ENCODE assay signal across 43 cellular contexts in genomic region chr1:158821723-158822122, GRCh38. TPM values are rescaled to one million over a fixed set of nuclear protein-coding genes. Genes with fewer than 3 reads are reported as not detected.
"Had no signal": no experiment of that assay in that cellular context is flagged by ENCODE, and none has a peak within 500 bp of the region (broad histone marks: within the 10 kb centered on the region; RNA-seq: fewer than 3 reads in every experiment).

No MANE protein-coding gene starts in this region.

- H3K4me3 Mint-ChIP-seq: activated naive CD4-positive, alpha-beta T cell treated with anti-CD3 and anti-CD28 coated beads for 36 hours; activated naive CD4-positive, alpha-beta T cell treated with anti-CD3 and anti-CD28 coated beads, Interleukin-2, amount 10 ng/mL, durations not matched to agents 7 days and 5 days; activated naive CD4-positive, alpha-beta T cell treated with anti-CD3 and anti-CD28 coated beads, Interleukin-2, amount 50 U/mL, for 24 hours; activated naive CD8-positive, alpha-beta T cell; activated naive CD8-positive, alpha-beta T cell treated with anti-CD3 and anti-CD28 coated beads for 36 hours; activated naive CD8-positive, alpha-beta T cell treated with anti-CD3 and anti-CD28 coated beads, Interleukin-2, amount 10 ng/mL, durations not matched to agents 7 days and 5 days; activated naive CD8-positive, alpha-beta T cell treated with anti-CD3 and anti-CD28 coated beads, Interleukin-2, amount 50 U/mL, for 24 hours; activated T-cell treated with anti-CD3 and anti-CD28 coated beads, Interleukin-2, amount 50 U/mL, for 24 hours; activated T-cell treated with anti-CD3 and anti-CD28 coated beads, Interleukin-2, amount 50 U/mL, for 4 hours; activated T-cell treated with anti-CD3 and anti-CD28 coated beads, Interleukin-2, amount 50 U/mL, for 72 hours; activated T-helper 1 cell treated with anti-CD3 and anti-CD28 coated beads, Interleukin-12 subunit alpha, Interleukin-12 subunit beta, Interleukin-2, Interleukin-4 antibody, amounts not matched to agents 30 ng/mL and 10 ng/mL and 1 ng/mL, durations not matched to agents 14 hours and 24 hours and 36 hours; activated T-helper 17 cell treated with anti-CD3 and anti-CD28 coated beads, Interleukin-2, amount 50 U/mL, for 72 hours; brain; central memory CD8-positive, alpha-beta T cell had no signal

- H3K27ac ChIP-seq: adrenal gland, ascending aorta, body of pancreas, brain microvascular endothelial cell, breast epithelium, cardiac muscle cell had no signal

- H3K27me3 ChIP-seq: adrenal gland, ascending aorta, body of pancreas, brain microvascular endothelial cell, breast epithelium, cardiac muscle cell had no signal

- DNase-seq: activated effector memory CD4-positive, alpha-beta T cell treated with anti-CD3 and anti-CD28 coated beads, Interleukin-2, amount 50 U/mL, for 16 hours; activated effector memory CD4-positive, alpha-beta T cell treated with Interleukin-2 at 50 U/mL for 16 hours; activated gamma-delta T cell; activated gamma-delta T cell treated with Interleukin-2 at 50 U/mL for 16 hours; activated naive CD4-positive, alpha-beta T cell; activated naive CD4-positive, alpha-beta T cell treated with anti-CD3 and anti-CD28 coated beads for 36 hours; activated naive CD4-positive, alpha-beta T cell treated with anti-CD3 and anti-CD28 coated beads, Interleukin-2, amount 10 ng/mL, durations not matched to agents 7 days and 5 days; activated naive CD4-positive, alpha-beta T cell treated with anti-CD3 and anti-CD28 coated beads, Interleukin-2, amount 50 U/mL, for 16 hours; activated naive CD4-positive, alpha-beta T cell treated with Interleukin-2 at 50 U/mL for 16 hours; activated naive CD8-positive, alpha-beta T cell treated with anti-CD3 and anti-CD28 coated beads for 36 hours; activated naive CD8-positive, alpha-beta T cell treated with anti-CD3 and anti-CD28 coated beads, Interleukin-2, amount 10 ng/mL, durations not matched to agents 7 days and 5 days; activated naive CD8-positive, alpha-beta T cell treated with anti-CD3 and anti-CD28 coated beads, Interleukin-2, amount 50 U/mL, for 24 hours; activated T-cell treated with anti-CD3 and anti-CD28 coated beads, Interleukin-2, amount 50 U/mL, for 1 hour; activated T-cell treated with anti-CD3 and anti-CD28 coated beads, Interleukin-2, amount 50 U/mL, for 24 hours; activated T-cell treated with anti-CD3 and anti-CD28 coated beads, Interleukin-2, amount 50 U/mL, for 4 hours; activated T-cell treated with anti-CD3 and anti-CD28 coated beads, Interleukin-2, amount 50 U/mL, for 48 hours; activated T-cell treated with anti-CD3 and anti-CD28 coated beads, Interleukin-2, amount 50 U/mL, for 72 hours; adrenal gland; amniotic stem cell; amygdala; aorta; body of pancreas; brain microvascular endothelial cell; caudate nucleus; central memory CD4-positive, alpha-beta T cell; cerebellar nuclear complex had no signal

- FAIRE-seq: astrocyte, bronchial epithelial cell had no signal

- H3K9me3 Mint-ChIP-seq: activated naive CD4-positive, alpha-beta T cell treated with anti-CD3 and anti-CD28 coated beads for 36 hours; activated naive CD4-positive, alpha-beta T cell treated with anti-CD3 and anti-CD28 coated beads, Interleukin-2, amount 10 ng/mL, durations not matched to agents 7 days and 5 days; activated naive CD8-positive, alpha-beta T cell treated with anti-CD3 and anti-CD28 coated beads for 36 hours; activated naive CD8-positive, alpha-beta T cell treated with anti-CD3 and anti-CD28 coated beads, Interleukin-2, amount 10 ng/mL, durations not matched to agents 7 days and 5 days; activated T-cell treated with anti-CD3 and anti-CD28 coated beads, Interleukin-2, amount 50 U/mL, for 24 hours; activated T-cell treated with anti-CD3 and anti-CD28 coated beads, Interleukin-2, amount 50 U/mL, for 4 hours; activated T-cell treated with anti-CD3 and anti-CD28 coated beads, Interleukin-2, amount 50 U/mL, for 72 hours; activated T-helper 17 cell treated with anti-CD3 and anti-CD28 coated beads, Interleukin-2, amount 50 U/mL, for 72 hours; central memory CD8-positive, alpha-beta T cell had no signal

- H3K4me1 ChIP-seq: ascending aorta, body of pancreas, breast epithelium had no signal

- H3K36me3 Mint-ChIP-seq: activated naive CD4-positive, alpha-beta T cell treated with anti-CD3 and anti-CD28 coated beads, Interleukin-2, amount 50 U/mL, for 24 hours; activated naive CD4-positive, alpha-beta T cell treated with anti-CD3 and anti-CD28 coated beads, Interleukin-2, amount 50 U/mL, for 72 hours; activated naive CD8-positive, alpha-beta T cell treated with anti-CD3 and anti-CD28 coated beads for 36 hours; activated naive CD8-positive, alpha-beta T cell treated with anti-CD3 and anti-CD28 coated beads, Interleukin-2, amount 10 ng/mL, durations not matched to agents 7 days and 5 days; brain had no signal

- H3K4me3 ChIP-seq: adrenal gland, ascending aorta, body of pancreas, breast epithelium, cardiac muscle cell had no signal

- H3K27ac Mint-ChIP-seq: activated naive CD4-positive, alpha-beta T cell treated with anti-CD3 and anti-CD28 coated beads for 36 hours; activated naive CD4-positive, alpha-beta T cell treated with anti-CD3 and anti-CD28 coated beads, Interleukin-2, amount 10 ng/mL, durations not matched to agents 7 days and 5 days; activated naive CD4-positive, alpha-beta T cell treated with anti-CD3 and anti-CD28 coated beads, Interleukin-2, amount 50 U/mL, for 24 hours; activated naive CD4-positive, alpha-beta T cell treated with anti-CD3 and anti-CD28 coated beads, Interleukin-2, amount 50 U/mL, for 72 hours; activated naive CD8-positive, alpha-beta T cell; activated naive CD8-positive, alpha-beta T cell treated with anti-CD3 and anti-CD28 coated beads for 36 hours; activated naive CD8-positive, alpha-beta T cell treated with anti-CD3 and anti-CD28 coated beads, Interleukin-2, amount 10 ng/mL, durations not matched to agents 7 days and 5 days; activated naive CD8-positive, alpha-beta T cell treated with anti-CD3 and anti-CD28 coated beads, Interleukin-2, amount 50 U/mL, for 24 hours; activated T-cell treated with anti-CD3 and anti-CD28 coated beads, Interleukin-2, amount 50 U/mL, for 24 hours; activated T-cell treated with anti-CD3 and anti-CD28 coated beads, Interleukin-2, amount 50 U/mL, for 72 hours; activated T-helper 1 cell treated with anti-CD3 and anti-CD28 coated beads, Interleukin-12 subunit alpha, Interleukin-12 subunit beta, Interleukin-2, Interleukin-4 antibody, amounts not matched to agents 30 ng/mL and 10 ng/mL and 1 ng/mL, durations not matched to agents 14 hours and 24 hours and 36 hours; activated T-helper 17 cell treated with anti-CD3 and anti-CD28 coated beads, Interleukin-2, amount 50 U/mL, for 72 hours; activated T-helper 2 cell treated with anti-CD3 and anti-CD28 coated beads, Interferon-gamma antibody, Interleukin-2, Interleukin-4, amounts not matched to agents 10 μg/mL and 5 μg/mL and 100 μg/mL, durations not matched to agents 14 hours and 24 hours and 36 hours; brain had no signal

- H3K9me3 ChIP-seq: adrenal gland, ascending aorta, body of pancreas, breast epithelium had no signal

- H3K36me3 ChIP-seq: adrenal gland, ascending aorta, brain microvascular endothelial cell, breast epithelium, cardiac muscle cell had no signal

- ATAC-seq: activated naive CD4-positive, alpha-beta T cell treated with anti-CD3 and anti-CD28 coated beads, Interleukin-2, amount 50 U/mL, for 72 hours; activated naive CD8-positive, alpha-beta T cell treated with anti-CD3 and anti-CD28 coated beads, Interleukin-2, amount 50 U/mL, for 24 hours; activated T-cell treated with anti-CD3 and anti-CD28 coated beads, Interleukin-2, amount 50 U/mL, for 4 hours; activated T-cell treated with anti-CD3 and anti-CD28 coated beads, Interleukin-2, amount 50 U/mL, for 72 hours; activated T-helper 17 cell treated with anti-CD3 and anti-CD28 coated beads, Interleukin-2, amount 50 U/mL, for 72 hours; body of pancreas had no signal

- H3K4me1 Mint-ChIP-seq: activated naive CD8-positive, alpha-beta T cell treated with anti-CD3 and anti-CD28 coated beads, Interleukin-2, amount 10 ng/mL, durations not matched to agents 7 days and 5 days; brain had no signal

- H3K27me3 Mint-ChIP-seq: activated naive CD4-positive, alpha-beta T cell treated with anti-CD3 and anti-CD28 coated beads, Interleukin-2, amount 10 ng/mL, durations not matched to agents 7 days and 5 days; activated T-helper 17 cell treated with anti-CD3 and anti-CD28 coated beads, Interleukin-2, amount 50 U/mL, for 72 hours; brain; central memory CD8-positive, alpha-beta T cell had no signal

RNA-seq across cellular contexts. Expression of gene MNDA, which starts 9.4 kb away (rescaled TPM):
- total RNA-seq: activated naive CD4-positive, alpha-beta T cell treated with anti-CD3 and anti-CD28 coated beads for 36 hours; activated naive CD4-positive, alpha-beta T cell treated with anti-CD3 and anti-CD28 coated beads, Interleukin-2, amount 50 U/mL, for 72 hours; activated T-cell treated with anti-CD3 and anti-CD28 coated beads, Interleukin-2, amount 50 U/mL, for 72 hours; activated T-helper 1 cell treated with anti-CD3 and anti-CD28 coated beads, Interleukin-12 subunit alpha, Interleukin-12 subunit beta, Interleukin-2, Interleukin-4 antibody, amounts not matched to agents 30 ng/mL and 10 ng/mL and 1 ng/mL, durations not matched to agents 14 hours and 24 hours and 36 hours; activated T-helper 17 cell treated with anti-CD3 and anti-CD28 coated beads, Interleukin-2, amount 50 U/mL, for 72 hours; activated T-helper 2 cell treated with anti-CD3 and anti-CD28 coated beads, Interferon-gamma antibody, Interleukin-2, Interleukin-4, amounts not matched to agents 10 μg/mL and 5 μg/mL and 100 μg/mL, durations not matched to agents 14 hours and 24 hours and 36 hours; astrocyte; bronchial epithelial cell; cardiac muscle cell; chondrocyte had no signal
- polyA plus RNA-seq: cardiac muscle cell had no signal

RNA-seq across cellular contexts. Expression of gene OR6N2, which starts 40.7 kb away (rescaled TPM):
- total RNA-seq: activated naive CD4-positive, alpha-beta T cell treated with anti-CD3 and anti-CD28 coated beads for 36 hours; activated naive CD4-positive, alpha-beta T cell treated with anti-CD3 and anti-CD28 coated beads, Interleukin-2, amount 50 U/mL, for 72 hours; activated naive CD8-positive, alpha-beta T cell treated with anti-CD3 and anti-CD28 coated beads for 36 hours; activated naive CD8-positive, alpha-beta T cell treated with anti-CD3 and anti-CD28 coated beads, Interleukin-2, amount 10 ng/mL, durations not matched to agents 7 days and 5 days; activated T-cell treated with anti-CD3 and anti-CD28 coated beads, Interleukin-2, amount 50 U/mL, for 4 hours; activated T-cell treated with anti-CD3 and anti-CD28 coated beads, Interleukin-2, amount 50 U/mL, for 72 hours; activated T-helper 1 cell treated with anti-CD3 and anti-CD28 coated beads, Interleukin-12 subunit alpha, Interleukin-12 subunit beta, Interleukin-2, Interleukin-4 antibody, amounts not matched to agents 30 ng/mL and 10 ng/mL and 1 ng/mL, durations not matched to agents 14 hours and 24 hours and 36 hours; activated T-helper 17 cell treated with anti-CD3 and anti-CD28 coated beads, Interleukin-2, amount 50 U/mL, for 72 hours; activated T-helper 2 cell treated with anti-CD3 and anti-CD28 coated beads, Interferon-gamma antibody, Interleukin-2, Interleukin-4, amounts not matched to agents 10 μg/mL and 5 μg/mL and 100 μg/mL, durations not matched to agents 14 hours and 24 hours and 36 hours; adrenal gland; aorta; ascending aorta; astrocyte; body of pancreas; breast epithelium; bronchial epithelial cell; cardiac muscle cell; cardiac septum; cerebellum; chondrocyte had no signal
- polyA plus RNA-seq: adipose tissue, adrenal gland, aorta, cardiac muscle cell had no signal

RNA-seq across cellular contexts. Expression of gene OR6N1, which starts 49.7 kb away (rescaled TPM):
- total RNA-seq: activated naive CD4-positive, alpha-beta T cell treated with anti-CD3 and anti-CD28 coated beads for 36 hours; activated naive CD4-positive, alpha-beta T cell treated with anti-CD3 and anti-CD28 coated beads, Interleukin-2, amount 50 U/mL, for 72 hours; activated naive CD8-positive, alpha-beta T cell treated with anti-CD3 and anti-CD28 coated beads for 36 hours; activated naive CD8-positive, alpha-beta T cell treated with anti-CD3 and anti-CD28 coated beads, Interleukin-2, amount 10 ng/mL, durations not matched to agents 7 days and 5 days; activated T-cell treated with anti-CD3 and anti-CD28 coated beads, Interleukin-2, amount 50 U/mL, for 4 hours; activated T-cell treated with anti-CD3 and anti-CD28 coated beads, Interleukin-2, amount 50 U/mL, for 72 hours; activated T-helper 1 cell treated with anti-CD3 and anti-CD28 coated beads, Interleukin-12 subunit alpha, Interleukin-12 subunit beta, Interleukin-2, Interleukin-4 antibody, amounts not matched to agents 30 ng/mL and 10 ng/mL and 1 ng/mL, durations not matched to agents 14 hours and 24 hours and 36 hours; activated T-helper 17 cell treated with anti-CD3 and anti-CD28 coated beads, Interleukin-2, amount 50 U/mL, for 72 hours; activated T-helper 2 cell treated with anti-CD3 and anti-CD28 coated beads, Interferon-gamma antibody, Interleukin-2, Interleukin-4, amounts not matched to agents 10 μg/mL and 5 μg/mL and 100 μg/mL, durations not matched to agents 14 hours and 24 hours and 36 hours; adrenal gland; aorta; ascending aorta; astrocyte; body of pancreas; breast epithelium; bronchial epithelial cell; cardiac muscle cell; cardiac septum; cerebellum; chondrocyte had no signal
- polyA plus RNA-seq: adipose tissue, adrenal gland, aorta, cardiac muscle cell had no signal
